In genomic region chr14:30698463-30698862, GRCh38 we compare ENCODE assay signal across 26 cellular contexts.
"Had no signal": no experiment of that assay in that cellular context is flagged by ENCODE, and none has a peak within 500 bp of the region (broad histone marks: within the 10 kb centered on the region; RNA-seq: fewer than 3 reads in every experiment).

No MANE protein-coding gene starts in this region.

- FAIRE-seq: keratinocyte, TTC549 had no signal

- H3K4me3 ChIP-seq: adrenal gland, body of pancreas, gastrocnemius medialis, lower lobe of right lung, suprapubic skin, tibial artery had no signal

- H3K27me3 ChIP-seq: adrenal gland, body of pancreas, gastrocnemius medialis, neutrophil, suprapubic skin, tibial artery had no signal

- H3K27ac ChIP-seq: adrenal gland, body of pancreas, gastrocnemius medialis, lower lobe of right lung, neutrophil, suprapubic skin, tibial artery, VCaP had no signal

- ATAC-seq: body of pancreas, gastrocnemius medialis, left lobe of liver, lower lobe of right lung had no signal

- DNase-seq: activated CD4-positive, alpha-beta T cell treated with anti-CD3 and anti-CD28 coated beads for 4 hours; activated CD4-positive, alpha-beta T cell treated with anti-CD3 and anti-CD28 coated beads, Interleukin-2, amount 50 U/mL, for 4 hours; activated CD8-positive, alpha-beta memory T cell treated with anti-CD3 and anti-CD28 coated beads, Interleukin-2, amount 50 U/mL, for 4 hours; activated effector memory CD4-positive, alpha-beta T cell treated with anti-CD3 and anti-CD28 coated beads, Interleukin-2, amount 50 U/mL, for 16 hours; activated naive CD4-positive, alpha-beta T cell treated with anti-CD3 and anti-CD28 coated beads for 36 hours; activated naive CD8-positive, alpha-beta T cell treated with anti-CD3 and anti-CD28 coated beads for 36 hours; activated T-cell treated with anti-CD3 and anti-CD28 coated beads, Interleukin-2, amount 50 U/mL, for 1 hour; adrenal gland; aorta; body of pancreas; effector CD8-positive, alpha-beta T cell; erythroblast; gastrocnemius medialis; glutamatergic neuron; hippocampal formation; lower lobe of right lung; mesendoderm; retina; stimulated activated naive CD4-positive, alpha-beta T cell; tibial artery had no signal

- H3K9me3 ChIP-seq: adrenal gland, body of pancreas, gastrocnemius medialis, lower lobe of right lung, neutrophil, suprapubic skin, tibial artery had no signal

- H3K4me1 ChIP-seq: adrenal gland, body of pancreas, gastrocnemius medialis, lower lobe of right lung, suprapubic skin, tibial artery had no signal
